ENCODE assay signal across 36 cellular contexts in the genomic region with DNA sequence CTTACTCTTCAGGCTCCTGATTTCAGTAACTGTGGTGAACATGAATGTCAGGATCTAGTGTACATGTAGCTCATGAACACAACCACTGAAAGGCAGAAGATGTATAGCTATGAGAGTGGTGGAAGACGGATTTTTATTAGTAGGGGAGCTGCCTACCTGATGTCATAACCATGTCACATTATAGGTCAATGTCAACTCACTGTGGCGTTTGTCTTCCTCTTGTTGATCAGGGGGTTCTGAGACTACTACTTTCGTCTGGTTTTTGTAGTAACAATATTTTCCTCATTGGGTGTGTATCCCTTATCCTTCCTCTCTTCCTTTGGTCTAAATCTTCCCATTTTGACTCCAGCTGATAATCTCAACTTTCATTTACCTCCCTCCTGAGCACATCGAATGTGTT. TPM values are rescaled to one million over a fixed set of nuclear protein-coding genes. Genes with fewer than 3 reads are reported as not detected.
"Had no signal": no experiment of that assay in that cellular context is flagged by ENCODE, and none has a peak within 500 bp of the region (broad histone marks: within the 10 kb centered on the region; RNA-seq: fewer than 3 reads in every experiment).

No MANE protein-coding gene starts in this region.

- H3K36me3 ChIP-seq: adrenal gland, ascending aorta, brain microvascular endothelial cell, breast epithelium, cardiac muscle cell had no signal

- H3K27ac ChIP-seq: adrenal gland, ascending aorta, body of pancreas, brain microvascular endothelial cell, breast epithelium, cardiac muscle cell had no signal

- H3K9me3 ChIP-seq: adrenal gland, ascending aorta, body of pancreas, breast epithelium had no signal

- DNase-seq: activated effector memory CD4-positive, alpha-beta T cell treated with anti-CD3 and anti-CD28 coated beads, Interleukin-2, amount 50 U/mL, for 16 hours; activated effector memory CD4-positive, alpha-beta T cell treated with Interleukin-2 at 50 U/mL for 16 hours; activated gamma-delta T cell; activated gamma-delta T cell treated with Interleukin-2 at 50 U/mL for 16 hours; activated naive CD4-positive, alpha-beta T cell; activated naive CD4-positive, alpha-beta T cell treated with anti-CD3 and anti-CD28 coated beads for 36 hours; activated naive CD4-positive, alpha-beta T cell treated with anti-CD3 and anti-CD28 coated beads, Interleukin-2, amount 10 ng/mL, durations not matched to agents 7 days and 5 days; activated naive CD4-positive, alpha-beta T cell treated with anti-CD3 and anti-CD28 coated beads, Interleukin-2, amount 50 U/mL, for 16 hours; activated naive CD4-positive, alpha-beta T cell treated with Interleukin-2 at 50 U/mL for 16 hours; activated naive CD8-positive, alpha-beta T cell treated with anti-CD3 and anti-CD28 coated beads for 36 hours; activated naive CD8-positive, alpha-beta T cell treated with anti-CD3 and anti-CD28 coated beads, Interleukin-2, amount 10 ng/mL, durations not matched to agents 7 days and 5 days; activated naive CD8-positive, alpha-beta T cell treated with anti-CD3 and anti-CD28 coated beads, Interleukin-2, amount 50 U/mL, for 24 hours; activated T-cell treated with anti-CD3 and anti-CD28 coated beads, Interleukin-2, amount 50 U/mL, for 24 hours; activated T-cell treated with anti-CD3 and anti-CD28 coated beads, Interleukin-2, amount 50 U/mL, for 4 hours; activated T-cell treated with anti-CD3 and anti-CD28 coated beads, Interleukin-2, amount 50 U/mL, for 48 hours; activated T-cell treated with anti-CD3 and anti-CD28 coated beads, Interleukin-2, amount 50 U/mL, for 72 hours; adrenal gland; amniotic stem cell; amygdala; anterior cingulate cortex; aorta; body of pancreas; brain microvascular endothelial cell; caudate nucleus; central memory CD4-positive, alpha-beta T cell; cerebellar nuclear complex had no signal

- H3K4me3 ChIP-seq: adrenal gland, ascending aorta, body of pancreas, breast epithelium, cardiac muscle cell had no signal

- H3K4me1 ChIP-seq: adrenal gland, ascending aorta, body of pancreas, breast epithelium had no signal

- H3K27me3 ChIP-seq: adrenal gland, ascending aorta, brain microvascular endothelial cell, breast epithelium had no signal

- ATAC-seq: activated naive CD4-positive, alpha-beta T cell treated with anti-CD3 and anti-CD28 coated beads, Interleukin-2, amount 50 U/mL, for 72 hours; activated naive CD8-positive, alpha-beta T cell treated with anti-CD3 and anti-CD28 coated beads, Interleukin-2, amount 50 U/mL, for 24 hours; activated T-cell treated with anti-CD3 and anti-CD28 coated beads, Interleukin-2, amount 50 U/mL, for 4 hours; activated T-cell treated with anti-CD3 and anti-CD28 coated beads, Interleukin-2, amount 50 U/mL, for 72 hours; activated T-helper 17 cell treated with anti-CD3 and anti-CD28 coated beads, Interleukin-2, amount 50 U/mL, for 72 hours; body of pancreas had no signal

- FAIRE-seq: astrocyte, bronchial epithelial cell had no signal

RNA-seq across cellular contexts. Expression of gene UNC13C, which starts 7.3 kb away (rescaled TPM):
- total RNA-seq: activated naive CD4-positive, alpha-beta T cell treated with anti-CD3 and anti-CD28 coated beads for 36 hours; activated naive CD4-positive, alpha-beta T cell treated with anti-CD3 and anti-CD28 coated beads, Interleukin-2, amount 50 U/mL, for 72 hours; activated naive CD8-positive, alpha-beta T cell treated with anti-CD3 and anti-CD28 coated beads for 36 hours; activated naive CD8-positive, alpha-beta T cell treated with anti-CD3 and anti-CD28 coated beads, Interleukin-2, amount 10 ng/mL, durations not matched to agents 7 days and 5 days; activated T-cell treated with anti-CD3 and anti-CD28 coated beads, Interleukin-2, amount 50 U/mL, for 4 hours; activated T-cell treated with anti-CD3 and anti-CD28 coated beads, Interleukin-2, amount 50 U/mL, for 72 hours; activated T-helper 1 cell treated with anti-CD3 and anti-CD28 coated beads, Interleukin-12 subunit alpha, Interleukin-12 subunit beta, Interleukin-2, Interleukin-4 antibody, amounts not matched to agents 30 ng/mL and 10 ng/mL and 1 ng/mL, durations not matched to agents 14 hours and 24 hours and 36 hours; activated T-helper 17 cell treated with anti-CD3 and anti-CD28 coated beads, Interleukin-2, amount 50 U/mL, for 72 hours; activated T-helper 2 cell treated with anti-CD3 and anti-CD28 coated beads, Interferon-gamma antibody, Interleukin-2, Interleukin-4, amounts not matched to agents 10 μg/mL and 5 μg/mL and 100 μg/mL, durations not matched to agents 14 hours and 24 hours and 36 hours; body of pancreas had no signal
- polyA plus RNA-seq: adipose tissue, cardiac muscle cell had no signal
